ENCODE assay signal across 12 cellular contexts in genomic region chr2:201900362-201900761, GRCh38.
DNase-seq lines count a peak whose midpoint lies in the region; ATAC-seq and TF ChIP-seq lines count a peak whose summit lies in the region.
"Had no signal": no experiment of that assay in that cellular context is flagged by ENCODE, and none has a peak within 500 bp of the region (broad histone marks: within the 10 kb centered on the region; RNA-seq: fewer than 3 reads in every experiment).

No MANE protein-coding gene starts in this region.

- intact Hi-C loops in posterior cingulate gyrus (cut with DNase I): no loop called here

- no peak overlapping the region; the same call in 1 of the 2 replicates for H2AFZ ChIP-seq in SK-N-SH (ENCODE audit: low read depth)

- peak; percentile 74 for ATAC-seq in GM18498 (IDR thresholded peaks at IDR 0.05; ENCODE audit: unreplicated experiment)
- ATAC-seq in GM21367 (IDR thresholded peaks at IDR 0.05; ENCODE audit: unreplicated experiment): peak; percentile 69
- peak; percentile 61 for ATAC-seq in HG03521 (IDR thresholded peaks at IDR 0.05; ENCODE audit: unreplicated experiment)
- ATAC-seq: CD8-positive, alpha-beta T cell had no signal

- no peak for TF ChIP-seq CTCF in SK-N-SH (IDR thresholded peaks at IDR 0.05)
- no peak for TF ChIP-seq CTCF in osteocyte (IDR thresholded peaks at IDR 0.05)

- 10% methylated on average over 2 of the region's 2 CpGs for WGBS in SK-N-SH (ENCODE audit: low lambda C conversion rate)

- no peak overlapping the region for H3K4me3 Mint-ChIP-seq in osteocyte (ENCODE audit: unreplicated experiment)
- H3K4me3 Mint-ChIP-seq: CD8-positive, alpha-beta T cell had no signal

- H3K27ac Mint-ChIP-seq in osteocyte (ENCODE audit: unreplicated experiment): no peak overlapping the region
- H3K27ac Mint-ChIP-seq: CD8-positive, alpha-beta T cell; progenitor cell of endocrine pancreas had no signal

- no peak for DNase-seq in SK-N-SH
- no peak for DNase-seq in HT-29 (ENCODE audit: low spot score)
- no peak for DNase-seq in DMS79 treated with DMSO at 0.1 percent for 48 hours (lab: John Stamatoyannopoulos, UW)
- no peak for DNase-seq in posterior cingulate gyrus
- DNase-seq in osteocyte (ENCODE audit: extremely low spot score, unreplicated experiment): no peak
- DNase-seq: CD8-positive, alpha-beta T cell; NCI-H2107; tibial artery had no signal

- no peak overlapping the region for H3K4me3 ChIP-seq in SK-N-SH (ENCODE audit: low read depth in 2 of 2, low read length in 1 of 2)
- H3K4me3 ChIP-seq: tibial artery had no signal

- peaks cover 9% of the 10 kb centered on the region for H3F3A ChIP-seq in SK-N-SH (replicated peaks; ENCODE audit: insufficient read depth)

- POLR2A ChIA-PET in SK-N-SH (lab: Yijun Ruan, JAX): no interaction called here

- H3K79me2 ChIP-seq in SK-N-SH (ENCODE audit: insufficient read depth): no peaks in the 10 kb centered on the region

- H3K9me2 ChIP-seq in SK-N-SH: no peaks in the 10 kb centered on the region

- H3K9ac ChIP-seq in SK-N-SH: no peak overlapping the region

- peaks cover 0 to 8% of the 10 kb centered on the region in 2 experiments; a peak in 1 of 4 replicates for H3K4me1 ChIP-seq in SK-N-SH (ENCODE audit: control insufficient read depth in 1 of 2, insufficient read depth in 2 of 2, low read depth in 1 of 2, low read length in 1 of 2)
- H3K4me1 ChIP-seq: tibial artery had no signal

- TF ChIP-seq EP300 in SK-N-SH (IDR thresholded peaks at IDR 0.05; ENCODE audit: borderline replicate concordance in 1 of 2, low read depth in 1 of 2, low read length in 1 of 2): no peak; a peak in 1 of 4 replicates

- H3K27me3 Mint-ChIP-seq in osteocyte (ENCODE audit: unreplicated experiment): no peaks in the 10 kb centered on the region
- H3K27me3 Mint-ChIP-seq: progenitor cell of endocrine pancreas had no signal

- CTCF ChIA-PET in SK-N-SH (lab: Yijun Ruan, JAX): no interaction called here

- H3K27ac ChIP-seq in SK-N-SH (ENCODE audit: low read depth in 2 of 2, low read length in 1 of 2): no peak overlapping the region
- H3K27ac ChIP-seq: tibial artery had no signal

- no peaks in the 10 kb centered on the region for H3K36me3 ChIP-seq in SK-N-SH (replicated peaks in 1 of 2; ENCODE audit: control insufficient read depth in 1 of 2, insufficient read depth in 2 of 2, low read length in 1 of 2)
- H3K36me3 ChIP-seq: tibial artery had no signal

- H3K4me2 ChIP-seq in SK-N-SH: 0 out of 2 replicates have a peak overlapping the region, but pooled peaks have one; percentile 3

- TF ChIP-seq RAD21 in SK-N-SH (IDR thresholded peaks at IDR 0.05; ENCODE audit: low read length): no peak

- H3K4me1 Mint-ChIP-seq in osteocyte (ENCODE audit: unreplicated experiment): peaks cover 8% of the 10 kb centered on the region

- H3K9me3 ChIP-seq in SK-N-SH: no peaks in the 10 kb centered on the region
- H3K9me3 ChIP-seq: tibial artery had no signal

- no peaks in the 10 kb centered on the region for H3K36me3 Mint-ChIP-seq in osteocyte (ENCODE audit: unreplicated experiment)
- H3K36me3 Mint-ChIP-seq: CD8-positive, alpha-beta T cell had no signal

- no peaks in the 10 kb centered on the region for H3K27me3 ChIP-seq in SK-N-SH (ENCODE audit: insufficient read depth)

- no peaks in the 10 kb centered on the region for H4K20me1 ChIP-seq in SK-N-SH (ENCODE audit: insufficient read depth)

- H3K9me3 Mint-ChIP-seq in osteocyte (ENCODE audit: unreplicated experiment): no peaks in the 10 kb centered on the region
- H3K9me3 Mint-ChIP-seq: CD8-positive, alpha-beta T cell had no signal

TF ChIP-seq in SK-N-SH, 30 proteins besides CTCF, POLR2A, EP300 and RAD21:
- TF ChIP-seq FOSL2 (IDR thresholded peaks at IDR 0.05; ENCODE audit: borderline replicate concordance, low read depth) (peak; percentile 42; the same call in 1 of the 2 replicates), RXRA (IDR thresholded peaks at IDR 0.05; ENCODE audit: borderline replicate concordance, low read depth) (no peak), PBX3 (IDR thresholded peaks at IDR 0.05) (peak; percentile 34), JUND (IDR thresholded peaks at IDR 0.05) (peak; percentile 44; the same call in 1 of the 2 replicates)
